Comparison of ENCODE assay signal across 10 cellular contexts in genomic region chr1:193070395-193070753, GRCh38. TPM values are rescaled to one million over a fixed set of nuclear protein-coding genes. Genes with fewer than 3 reads are reported as not detected.
DNase-seq lines count a peak whose midpoint lies in the region; ATAC-seq and TF ChIP-seq lines count a peak whose summit lies in the region.
"Had no signal": no experiment of that assay in that cellular context is flagged by ENCODE, and none has a peak within 500 bp of the region (broad histone marks: within the 10 kb centered on the region; RNA-seq: fewer than 3 reads in every experiment).

No MANE protein-coding gene starts in this region.

- intact Hi-C loops in transverse colon (cut with DNase I; ENCODE audit: low total_unique reads), result no loop called here

- H3K27me3 Mint-ChIP-seq in activated naive CD8-positive, alpha-beta T cell treated with anti-CD3 and anti-CD28 coated beads, Interleukin-2, amount 10 ng/mL, durations not matched to agents 7 days and 5 days, result no peaks in the 10 kb centered on the region
- no peaks in the 10 kb centered on the region for H3K27me3 Mint-ChIP-seq in progenitor cell of endocrine pancreas

- peaks cover 26% of the 10 kb centered on the region for H3K36me3 Mint-ChIP-seq in activated naive CD8-positive, alpha-beta T cell treated with anti-CD3 and anti-CD28 coated beads, Interleukin-2, amount 10 ng/mL, durations not matched to agents 7 days and 5 days
- H3K36me3 Mint-ChIP-seq in progenitor cell of endocrine pancreas (ENCODE audit: insufficient read depth), result peaks cover 7% of the 10 kb centered on the region

- H3K4me3 ChIP-seq in transverse colon, result no peak overlapping the region

- H3K27ac Mint-ChIP-seq in activated naive CD8-positive, alpha-beta T cell treated with anti-CD3 and anti-CD28 coated beads, Interleukin-2, amount 10 ng/mL, durations not matched to agents 7 days and 5 days, result peak overlapping the region; percentile 15
- H3K27ac Mint-ChIP-seq in progenitor cell of endocrine pancreas, result no peak overlapping the region

- H3K36me3 ChIP-seq in transverse colon, result peaks cover 0 to 4% (median 0%) of the 10 kb centered on the region in 4 donors

- in situ Hi-C loops in transverse colon (cut with MboI; ENCODE audit: low pct_ligation_motif_present in 1 of 4, low pct_unique_long_range_greater_than_20kb in 1 of 4, low sequenced_read_pairs in 3 of 4), result no loop called here

- POLR2A ChIA-PET in activated naive CD8-positive, alpha-beta T cell treated with anti-CD3 and anti-CD28 coated beads, Interleukin-2, amount 10 ng/mL, durations not matched to agents 7 days and 5 days (lab: Charles Lee), result interaction anchor here (1.0 to 1.5 kb wide), 3 partner anchors 11 to 12 kb away, joined by 4 to 6 read pairs (median 6); partner anchors contain the start of genes RO60 and UCHL5

- DNase-seq in CD1c-positive myeloid dendritic cell (ENCODE audit: extremely low spot score) (peak; percentile 33), progenitor cell of endocrine pancreas (ENCODE audit: low spot score, unreplicated experiment) (no peak), epidermal melanocyte (ENCODE audit: insufficient read length, low spot score) (no peak), transverse colon (no peak), NCI-H1436 treated with DMSO at 0.1 percent for 48 hours (lab: John Stamatoyannopoulos, UW) (no peak)
- DNase-seq in activated naive CD8-positive, alpha-beta T cell treated with anti-CD3 and anti-CD28 coated beads, Interleukin-2, amount 10 ng/mL, durations not matched to agents 7 days and 5 days, result no peak
- DNase-seq: NCI-H1930 had no signal

- no peaks in the 10 kb centered on the region for H3K9me3 ChIP-seq in transverse colon

- no peaks in the 10 kb centered on the region for H3K9me3 Mint-ChIP-seq in activated naive CD8-positive, alpha-beta T cell treated with anti-CD3 and anti-CD28 coated beads, Interleukin-2, amount 10 ng/mL, durations not matched to agents 7 days and 5 days
- H3K9me3 Mint-ChIP-seq in progenitor cell of endocrine pancreas (ENCODE audit: low read depth), result no peaks in the 10 kb centered on the region

- 66 to 82% methylated on average over 2 of the region's 2 CpGs for WGBS in transverse colon (ENCODE audit: low coverage in 1 of 2), 2 donors

- TF ChIP-seq POLR2A in transverse colon (IDR thresholded peaks at IDR 0.05), result no peak

- no peak overlapping the region for H3K27ac ChIP-seq in transverse colon
- H3K27ac ChIP-seq: epithelial cell of prostate had no signal

- TF ChIP-seq EP300 in transverse colon (IDR thresholded peaks at IDR 0.05; ENCODE audit: low read depth), result no peak

- peak overlapping the region; percentile 41 for H3K4me3 Mint-ChIP-seq in activated naive CD8-positive, alpha-beta T cell treated with anti-CD3 and anti-CD28 coated beads, Interleukin-2, amount 10 ng/mL, durations not matched to agents 7 days and 5 days
- H3K4me3 Mint-ChIP-seq in progenitor cell of endocrine pancreas (ENCODE audit: low read depth), result no peak overlapping the region

- peaks cover 0 to 25% (median 2%) of the 10 kb centered on the region in 4 donors for H3K4me1 ChIP-seq in transverse colon

- ATAC-seq in GM19395 (IDR thresholded peaks at IDR 0.05; ENCODE audit: unreplicated experiment), result peak; percentile 59
- ATAC-seq in HG03520 (IDR thresholded peaks at IDR 0.05; ENCODE audit: unreplicated experiment), result peak; percentile 28
- no peak for ATAC-seq in activated naive CD8-positive, alpha-beta T cell treated with anti-CD3 and anti-CD28 coated beads, Interleukin-2, amount 10 ng/mL, durations not matched to agents 7 days and 5 days (ENCODE audit: low read depth)

- H3K27me3 ChIP-seq in transverse colon, result no peaks in the 10 kb centered on the region

- peaks cover 22% of the 10 kb centered on the region for H3K4me1 Mint-ChIP-seq in activated naive CD8-positive, alpha-beta T cell treated with anti-CD3 and anti-CD28 coated beads, Interleukin-2, amount 10 ng/mL, durations not matched to agents 7 days and 5 days
- no peaks in the 10 kb centered on the region for H3K4me1 Mint-ChIP-seq in progenitor cell of endocrine pancreas (ENCODE audit: low read depth)

- TF ChIP-seq CTCF in progenitor cell of endocrine pancreas (IDR thresholded peaks at IDR 0.05; ENCODE audit: unreplicated experiment) (no peak), transverse colon (IDR thresholded peaks at IDR 0.05) (no peak)

RNA-seq across cellular contexts. Expression of gene RO60, which starts 11.0 kb away (rescaled TPM):
- 10 to 100 TPM; 59.2 to 65.3 TPM for total RNA-seq in activated naive CD8-positive, alpha-beta T cell treated with anti-CD3 and anti-CD28 coated beads, Interleukin-2, amount 10 ng/mL, durations not matched to agents 7 days and 5 days
- 87.8 and 92.4 TPM in 2 replicates for total RNA-seq in progenitor cell of endocrine pancreas
- 10 to 100 TPM; 11.6 to 67.2 (median 62.4) TPM for total RNA-seq in transverse colon

RNA-seq across cellular contexts. Expression of gene UCHL5, which starts 11.2 kb away (rescaled TPM):
- total RNA-seq in activated naive CD8-positive, alpha-beta T cell treated with anti-CD3 and anti-CD28 coated beads, Interleukin-2, amount 10 ng/mL, durations not matched to agents 7 days and 5 days, result 10 to 100 TPM; 44.0 to 48.7 TPM
- total RNA-seq in progenitor cell of endocrine pancreas, result 25.3 and 28.5 TPM in 2 replicates
- total RNA-seq in transverse colon, result 10 to 100 TPM; 13.7 to 35.0 (median 26.0) TPM

RNA-seq across cellular contexts. Expression of gene GLRX2, which starts 34.8 kb away (rescaled TPM):
- total RNA-seq in activated naive CD8-positive, alpha-beta T cell treated with anti-CD3 and anti-CD28 coated beads, Interleukin-2, amount 10 ng/mL, durations not matched to agents 7 days and 5 days, result 10 to 100 TPM; 18.0 to 18.3 TPM
- total RNA-seq in progenitor cell of endocrine pancreas, result 8.5 TPM in 2 replicates
- total RNA-seq in transverse colon, result 1 to 10 TPM in 3 of 4 donors, under 1 TPM in 1; 0.40 to 8.3 (median 3.7) TPM

RNA-seq across cellular contexts. Expression of gene CDC73, which starts 51.5 kb away (rescaled TPM):
- 10 to 100 TPM; 50.8 to 55.2 TPM for total RNA-seq in activated naive CD8-positive, alpha-beta T cell treated with anti-CD3 and anti-CD28 coated beads, Interleukin-2, amount 10 ng/mL, durations not matched to agents 7 days and 5 days
- total RNA-seq in progenitor cell of endocrine pancreas (62.7 and 64.0 TPM in 2 replicates), transverse colon (100 to 1,000 TPM in 1 of 4 donors, 10 to 100 TPM in 3; 26.2 to 208 (median 54.6) TPM)
